ENCODE assay signal across 24 cellular contexts in genomic region chr1:4664601-4665000, GRCh38. TPM values are rescaled to one million over a fixed set of nuclear protein-coding genes. Genes with fewer than 3 reads are reported as not detected.
"Had no signal": no experiment of that assay in that cellular context is flagged by ENCODE, and none has a peak within 500 bp of the region (broad histone marks: within the 10 kb centered on the region; RNA-seq: fewer than 3 reads in every experiment).

No MANE protein-coding gene starts in this region.

- H3K4me1 ChIP-seq: gastroesophageal sphincter, heart left ventricle, psoas muscle, sigmoid colon, transverse colon, vagina had no signal

- H3K4me3 ChIP-seq: gastroesophageal sphincter, heart left ventricle, hepatocyte, lung, ovary, psoas muscle, sigmoid colon, transverse colon, vagina had no signal

- H3K36me3 ChIP-seq: gastroesophageal sphincter, heart left ventricle, ovary, sigmoid colon, transverse colon, vagina had no signal

- H3K4me3 Mint-ChIP-seq: endodermal cell; memory B cell; natural killer cell; stimulated activated memory B cell treated with anti-CD40 and anti-IgM and Interleukin-4, amounts not matched to agents 10 μg/mL and 1 μg/mL and 100 μg/mL, for 72 hours had no signal

- H3K27me3 ChIP-seq: foreskin keratinocyte, ovary, vagina had no signal

- H3K9me3 ChIP-seq: gastroesophageal sphincter, heart left ventricle, ovary, psoas muscle, sigmoid colon, transverse colon, vagina had no signal

- H3K4me1 Mint-ChIP-seq: memory B cell; natural killer cell; stimulated activated memory B cell treated with anti-CD40 and anti-IgM and Interleukin-4, amounts not matched to agents 10 μg/mL and 1 μg/mL and 100 μg/mL, for 72 hours had no signal

- H3K27ac Mint-ChIP-seq: endodermal cell; memory B cell; natural killer cell; stimulated activated memory B cell treated with anti-CD40 and anti-IgM and Interleukin-4, amounts not matched to agents 10 μg/mL and 1 μg/mL and 100 μg/mL, for 72 hours had no signal

- DNase-seq: effector CD8-positive, alpha-beta T cell; endodermal cell; foreskin keratinocyte; heart left ventricle; kidney; natural killer cell; occipital lobe; ovary; right cardiac atrium; sigmoid colon; stimulated activated CD4-positive, alpha-beta T cell treated with anti-CD3 and anti-CD28 coated beads, Interleukin-2, amount 100 ng/mL, for 24 hours; stimulated activated CD4-positive, alpha-beta T cell treated with anti-CD3 and anti-CD28 coated beads, Interleukin-4, amount 100 ng/mL, for 4 hours; stimulated activated naive CD8-positive, alpha-beta T cell treated with anti-CD3 and anti-CD28 coated beads, Interleukin-15, Interleukin-2, amounts not matched to agents 100 U/mL and 50 U/mL, for 24 hours; transverse colon had no signal

- H3K27ac ChIP-seq: epithelial cell of prostate, foreskin keratinocyte, gastroesophageal sphincter, heart left ventricle, hepatocyte, ovary, psoas muscle, sigmoid colon, transverse colon, vagina had no signal

- H3K9me3 Mint-ChIP-seq: natural killer cell had no signal

- ATAC-seq: esophagus mucosa; foreskin keratinocyte; gastroesophageal sphincter; heart left ventricle; left lobe of liver; natural killer cell; psoas muscle; right cardiac atrium; stimulated activated memory B cell treated with anti-CD40 and anti-IgM and Interleukin-4, amounts not matched to agents 10 μg/mL and 1 μg/mL and 100 μg/mL, for 72 hours; stimulated activated naive CD8-positive, alpha-beta T cell treated with anti-CD3 and anti-CD28 coated beads, Interleukin-15, Interleukin-2, amounts not matched to agents 100 U/mL and 50 U/mL, for 24 hours had no signal

RNA-seq across cellular contexts. Expression of gene AJAP1, which starts 10.2 kb away (rescaled TPM):
- total RNA-seq: natural killer cell had no signal
